1 cellular context compared by ENCODE assay signal in the genomic region with DNA sequence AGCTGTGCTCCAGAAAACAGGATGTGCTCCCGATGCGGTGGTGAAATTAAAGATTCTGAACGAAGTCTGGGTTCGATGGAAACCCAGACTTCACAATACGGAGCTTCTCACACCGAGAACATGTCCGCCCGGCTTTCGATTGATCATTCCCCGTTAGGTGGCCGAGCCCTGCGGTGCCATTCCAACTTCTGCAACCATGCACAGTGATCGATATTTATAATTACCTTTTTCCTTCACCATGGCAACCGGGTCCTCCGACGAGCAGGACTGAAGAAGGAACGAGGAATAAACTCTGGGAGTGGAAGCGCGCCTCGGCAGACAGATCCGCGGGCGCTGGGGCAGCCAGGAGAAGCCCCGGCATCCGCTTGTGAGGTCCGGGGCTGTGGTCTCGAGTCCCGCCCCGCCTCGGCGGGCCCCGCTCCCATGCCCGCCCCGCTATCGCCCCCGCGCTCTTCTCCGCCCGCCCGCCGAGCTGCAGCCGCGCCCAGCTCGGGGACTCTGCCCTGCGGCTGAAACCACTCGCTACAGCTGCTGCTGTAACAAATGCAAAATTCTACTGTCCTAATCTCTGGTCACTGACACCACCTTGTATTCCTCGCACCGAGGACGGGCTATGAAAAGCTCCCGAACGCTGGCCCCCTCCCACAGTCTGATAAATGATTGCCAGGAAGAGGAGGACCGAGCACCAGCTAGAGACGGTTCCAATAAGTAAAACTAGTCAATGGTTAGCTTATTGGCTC.
A peak's percentile ranks its signal among the peaks of the same experiment; 100 is the strongest.
TF ChIP-seq lines count a peak whose summit lies in the region.

No MANE protein-coding gene starts in this region.

TF ChIP-seq in HepG2, 621 proteins besides CTCF, POLR2A, EP300 and RAD21 (continued from another document and continues in another):
- TF ChIP-seq ZNF563 (CRISPR knock-in tag; IDR thresholded peaks at IDR 0.05): 0 out of 2 replicates have a peak, but pooled peaks have one; percentile 34
- no peak for TF ChIP-seq FOXM1 (CRISPR knock-in tag; IDR thresholded peaks at IDR 0.05)
- no peak for TF ChIP-seq KMT2B (CRISPR knock-in tag; IDR thresholded peaks at IDR 0.05)
- no peak for TF ChIP-seq TEAD2 (CRISPR knock-in tag; IDR thresholded peaks at IDR 0.05)
- no peak for TF ChIP-seq RARG (CRISPR knock-in tag; IDR thresholded peaks at IDR 0.05; ENCODE audit: low read depth)
- no peak for TF ChIP-seq ZNF235 (CRISPR knock-in tag; IDR thresholded peaks at IDR 0.05; ENCODE audit: borderline replicate concordance)
- no peak for TF ChIP-seq ZNF546 (CRISPR knock-in tag; conservative IDR thresholded peaks at IDR 0.05)
- no peak for TF ChIP-seq KAT7 (CRISPR knock-in tag; IDR thresholded peaks at IDR 0.05; ENCODE audit: borderline replicate concordance)
- no peak for TF ChIP-seq ZNF3 (CRISPR knock-in tag; IDR thresholded peaks at IDR 0.05)
- TF ChIP-seq CEBPG (CRISPR knock-in tag; IDR thresholded peaks at IDR 0.05): no peak
- TF ChIP-seq KAT8 (CRISPR knock-in tag; IDR thresholded peaks at IDR 0.05): no peak
- no peak for TF ChIP-seq SMYD3 (CRISPR knock-in tag; IDR thresholded peaks at IDR 0.05)
- TF ChIP-seq, protein P1, sequence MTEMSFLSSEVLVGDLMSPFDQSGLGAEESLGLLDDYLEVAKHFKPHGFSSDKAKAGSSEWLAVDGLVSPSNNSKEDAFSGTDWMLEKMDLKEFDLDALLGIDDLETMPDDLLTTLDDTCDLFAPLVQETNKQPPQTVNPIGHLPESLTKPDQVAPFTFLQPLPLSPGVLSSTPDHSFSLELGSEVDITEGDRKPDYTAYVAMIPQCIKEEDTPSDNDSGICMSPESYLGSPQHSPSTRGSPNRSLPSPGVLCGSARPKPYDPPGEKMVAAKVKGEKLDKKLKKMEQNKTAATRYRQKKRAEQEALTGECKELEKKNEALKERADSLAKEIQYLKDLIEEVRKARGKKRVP (CRISPR knock-in tag; IDR thresholded peaks at IDR 0.05): no peak
- TF ChIP-seq, protein P2, sequence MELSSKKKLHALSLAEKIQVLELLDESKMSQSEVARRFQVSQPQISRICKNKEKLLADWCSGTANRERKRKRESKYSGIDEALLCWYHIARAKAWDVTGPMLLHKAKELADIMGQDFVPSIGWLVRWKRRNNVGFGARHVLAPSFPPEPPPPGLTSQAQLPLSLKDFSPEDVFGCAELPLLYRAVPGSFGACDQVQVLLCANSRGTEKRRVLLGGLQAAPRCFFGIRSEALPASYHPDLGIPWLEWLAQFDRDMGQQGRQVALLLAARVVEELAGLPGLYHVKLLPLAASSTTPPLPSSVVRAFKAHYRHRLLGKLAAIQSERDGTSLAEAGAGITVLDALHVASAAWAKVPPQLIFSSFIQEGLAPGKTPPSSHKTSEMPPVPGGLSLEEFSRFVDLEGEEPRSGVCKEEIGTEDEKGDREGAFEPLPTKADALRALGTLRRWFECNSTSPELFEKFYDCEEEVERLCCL (CRISPR knock-in tag; IDR thresholded peaks at IDR 0.05; ENCODE audit: borderline replicate concordance): no peak
- TF ChIP-seq, protein P3, sequence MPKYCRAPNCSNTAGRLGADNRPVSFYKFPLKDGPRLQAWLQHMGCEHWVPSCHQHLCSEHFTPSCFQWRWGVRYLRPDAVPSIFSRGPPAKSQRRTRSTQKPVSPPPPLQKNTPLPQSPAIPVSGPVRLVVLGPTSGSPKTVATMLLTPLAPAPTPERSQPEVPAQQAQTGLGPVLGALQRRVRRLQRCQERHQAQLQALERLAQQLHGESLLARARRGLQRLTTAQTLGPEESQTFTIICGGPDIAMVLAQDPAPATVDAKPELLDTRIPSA (CRISPR knock-in tag; IDR thresholded peaks at IDR 0.05; ENCODE audit: borderline replicate concordance): no peak
- TF ChIP-seq MAZ (IDR thresholded peaks at IDR 0.05; ENCODE audit: borderline replicate concordance, low read depth, low read length): no peak
- TF ChIP-seq MAZ (CRISPR knock-in tag; IDR thresholded peaks at IDR 0.05; ENCODE audit: low read depth): peak; percentile 32; the same call in 1 of the 2 replicates
- no peak for TF ChIP-seq PHF20 (CRISPR knock-in tag; IDR thresholded peaks at IDR 0.05)
- TF ChIP-seq CEBPB (IDR thresholded peaks at IDR 0.05; ENCODE audit: borderline replicate concordance, low read depth, low read length): no peak
- TF ChIP-seq, protein P4, sequence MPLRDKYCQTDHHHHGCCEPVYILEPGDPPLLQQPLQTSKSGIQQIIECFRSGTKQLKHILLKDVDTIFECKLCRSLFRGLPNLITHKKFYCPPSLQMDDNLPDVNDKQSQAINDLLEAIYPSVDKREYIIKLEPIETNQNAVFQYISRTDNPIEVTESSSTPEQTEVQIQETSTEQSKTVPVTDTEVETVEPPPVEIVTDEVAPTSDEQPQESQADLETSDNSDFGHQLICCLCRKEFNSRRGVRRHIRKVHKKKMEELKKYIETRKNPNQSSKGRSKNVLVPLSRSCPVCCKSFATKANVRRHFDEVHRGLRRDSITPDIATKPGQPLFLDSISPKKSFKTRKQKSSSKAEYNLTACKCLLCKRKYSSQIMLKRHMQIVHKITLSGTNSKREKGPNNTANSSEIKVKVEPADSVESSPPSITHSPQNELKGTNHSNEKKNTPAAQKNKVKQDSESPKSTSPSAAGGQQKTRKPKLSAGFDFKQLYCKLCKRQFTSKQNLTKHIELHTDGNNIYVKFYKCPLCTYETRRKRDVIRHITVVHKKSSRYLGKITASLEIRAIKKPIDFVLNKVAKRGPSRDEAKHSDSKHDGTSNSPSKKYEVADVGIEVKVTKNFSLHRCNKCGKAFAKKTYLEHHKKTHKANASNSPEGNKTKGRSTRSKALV (CRISPR knock-in tag; IDR thresholded peaks at IDR 0.05): no peak
- no peak for TF ChIP-seq SMAD9 (CRISPR knock-in tag; IDR thresholded peaks at IDR 0.05)
- TF ChIP-seq ZNF790 (CRISPR knock-in tag; IDR thresholded peaks at IDR 0.05; ENCODE audit: borderline replicate concordance): no peak
- no peak for TF ChIP-seq NFIC (IDR thresholded peaks at IDR 0.05; ENCODE audit: low read length)
- TF ChIP-seq, protein P5, sequence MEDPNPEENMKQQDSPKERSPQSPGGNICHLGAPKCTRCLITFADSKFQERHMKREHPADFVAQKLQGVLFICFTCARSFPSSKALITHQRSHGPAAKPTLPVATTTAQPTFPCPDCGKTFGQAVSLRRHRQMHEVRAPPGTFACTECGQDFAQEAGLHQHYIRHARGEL (CRISPR knock-in tag; IDR thresholded peaks at IDR 0.05): no peak
- no peak for TF ChIP-seq ZNF10 (CRISPR knock-in tag; IDR thresholded peaks at IDR 0.05; ENCODE audit: borderline replicate concordance, low read depth)
- TF ChIP-seq CC2D1A (CRISPR knock-in tag; IDR thresholded peaks at IDR 0.05): no peak
- TF ChIP-seq ZNF12 (CRISPR knock-in tag; IDR thresholded peaks at IDR 0.05): peak; percentile 99
- TF ChIP-seq ZNF672 (CRISPR knock-in tag; IDR thresholded peaks at IDR 0.05): no peak
- no peak for TF ChIP-seq ZNF780A (CRISPR knock-in tag; IDR thresholded peaks at IDR 0.05)
- TF ChIP-seq ZNF83 (CRISPR knock-in tag; IDR thresholded peaks at IDR 0.05; ENCODE audit: borderline replicate concordance): no peak
- no peak for TF ChIP-seq GATAD2A (CRISPR knock-in tag; IDR thresholded peaks at IDR 0.05)
- TF ChIP-seq MEF2D (CRISPR knock-in tag; IDR thresholded peaks at IDR 0.05): no peak
- no peak for TF ChIP-seq ZNF761 (CRISPR knock-in tag; conservative IDR thresholded peaks at IDR 0.05)
- TF ChIP-seq, protein P6, sequence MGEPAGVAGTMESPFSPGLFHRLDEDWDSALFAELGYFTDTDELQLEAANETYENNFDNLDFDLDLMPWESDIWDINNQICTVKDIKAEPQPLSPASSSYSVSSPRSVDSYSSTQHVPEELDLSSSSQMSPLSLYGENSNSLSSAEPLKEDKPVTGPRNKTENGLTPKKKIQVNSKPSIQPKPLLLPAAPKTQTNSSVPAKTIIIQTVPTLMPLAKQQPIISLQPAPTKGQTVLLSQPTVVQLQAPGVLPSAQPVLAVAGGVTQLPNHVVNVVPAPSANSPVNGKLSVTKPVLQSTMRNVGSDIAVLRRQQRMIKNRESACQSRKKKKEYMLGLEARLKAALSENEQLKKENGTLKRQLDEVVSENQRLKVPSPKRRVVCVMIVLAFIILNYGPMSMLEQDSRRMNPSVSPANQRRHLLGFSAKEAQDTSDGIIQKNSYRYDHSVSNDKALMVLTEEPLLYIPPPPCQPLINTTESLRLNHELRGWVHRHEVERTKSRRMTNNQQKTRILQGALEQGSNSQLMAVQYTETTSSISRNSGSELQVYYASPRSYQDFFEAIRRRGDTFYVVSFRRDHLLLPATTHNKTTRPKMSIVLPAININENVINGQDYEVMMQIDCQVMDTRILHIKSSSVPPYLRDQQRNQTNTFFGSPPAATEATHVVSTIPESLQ (CRISPR knock-in tag; conservative IDR thresholded peaks at IDR 0.05): no peak
- TF ChIP-seq, protein P7, sequence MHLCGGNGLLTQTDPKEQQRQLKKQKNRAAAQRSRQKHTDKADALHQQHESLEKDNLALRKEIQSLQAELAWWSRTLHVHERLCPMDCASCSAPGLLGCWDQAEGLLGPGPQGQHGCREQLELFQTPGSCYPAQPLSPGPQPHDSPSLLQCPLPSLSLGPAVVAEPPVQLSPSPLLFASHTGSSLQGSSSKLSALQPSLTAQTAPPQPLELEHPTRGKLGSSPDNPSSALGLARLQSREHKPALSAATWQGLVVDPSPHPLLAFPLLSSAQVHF (CRISPR knock-in tag; IDR thresholded peaks at IDR 0.05): no peak
- TF ChIP-seq, protein P8, sequence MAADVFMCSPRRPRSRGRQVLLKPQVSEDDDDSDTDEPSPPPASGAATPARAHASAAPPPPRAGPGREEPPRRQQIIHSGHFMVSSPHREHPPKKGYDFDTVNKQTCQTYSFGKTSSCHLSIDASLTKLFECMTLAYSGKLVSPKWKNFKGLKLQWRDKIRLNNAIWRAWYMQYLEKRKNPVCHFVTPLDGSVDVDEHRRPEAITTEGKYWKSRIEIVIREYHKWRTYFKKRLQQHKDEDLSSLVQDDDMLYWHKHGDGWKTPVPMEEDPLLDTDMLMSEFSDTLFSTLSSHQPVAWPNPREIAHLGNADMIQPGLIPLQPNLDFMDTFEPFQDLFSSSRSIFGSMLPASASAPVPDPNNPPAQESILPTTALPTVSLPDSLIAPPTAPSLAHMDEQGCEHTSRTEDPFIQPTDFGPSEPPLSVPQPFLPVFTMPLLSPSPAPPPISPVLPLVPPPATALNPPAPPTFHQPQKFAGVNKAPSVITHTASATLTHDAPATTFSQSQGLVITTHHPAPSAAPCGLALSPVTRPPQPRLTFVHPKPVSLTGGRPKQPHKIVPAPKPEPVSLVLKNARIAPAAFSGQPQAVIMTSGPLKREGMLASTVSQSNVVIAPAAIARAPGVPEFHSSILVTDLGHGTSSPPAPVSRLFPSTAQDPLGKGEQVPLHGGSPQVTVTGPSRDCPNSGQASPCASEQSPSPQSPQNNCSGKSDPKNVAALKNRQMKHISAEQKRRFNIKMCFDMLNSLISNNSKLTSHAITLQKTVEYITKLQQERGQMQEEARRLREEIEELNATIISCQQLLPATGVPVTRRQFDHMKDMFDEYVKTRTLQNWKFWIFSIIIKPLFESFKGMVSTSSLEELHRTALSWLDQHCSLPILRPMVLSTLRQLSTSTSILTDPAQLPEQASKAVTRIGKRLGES (CRISPR knock-in tag; IDR thresholded peaks at IDR 0.05; ENCODE audit: borderline replicate concordance): no peak
- TF ChIP-seq ZNF224 (CRISPR knock-in tag; IDR thresholded peaks at IDR 0.05): no peak
- TF ChIP-seq ZNF569 (CRISPR knock-in tag; IDR thresholded peaks at IDR 0.05; ENCODE audit: borderline replicate concordance): no peak
- TF ChIP-seq ONECUT2 (CRISPR knock-in tag; IDR thresholded peaks at IDR 0.05): peak; percentile 76
- no peak for TF ChIP-seq ZSCAN20 (CRISPR knock-in tag; IDR thresholded peaks at IDR 0.05; ENCODE audit: borderline replicate concordance)
- TF ChIP-seq ZNF354B (CRISPR knock-in tag; IDR thresholded peaks at IDR 0.05): no peak
- TF ChIP-seq XRCC5 (optimal IDR thresholded peaks at IDR 0.05; ENCODE audit: low read length): peak; percentile 14
- TF ChIP-seq ZFX (CRISPR knock-in tag; IDR thresholded peaks at IDR 0.05; ENCODE audit: low read depth): peak; percentile 40; the same call in 1 of the 2 replicates
- TF ChIP-seq ZNF749 (CRISPR knock-in tag; IDR thresholded peaks at IDR 0.05; ENCODE audit: borderline replicate concordance): no peak
- no peak for TF ChIP-seq ZFP62 (CRISPR knock-in tag; IDR thresholded peaks at IDR 0.05)
- no peak for TF ChIP-seq EED (CRISPR knock-in tag; IDR thresholded peaks at IDR 0.05)
- TF ChIP-seq, protein P9, sequence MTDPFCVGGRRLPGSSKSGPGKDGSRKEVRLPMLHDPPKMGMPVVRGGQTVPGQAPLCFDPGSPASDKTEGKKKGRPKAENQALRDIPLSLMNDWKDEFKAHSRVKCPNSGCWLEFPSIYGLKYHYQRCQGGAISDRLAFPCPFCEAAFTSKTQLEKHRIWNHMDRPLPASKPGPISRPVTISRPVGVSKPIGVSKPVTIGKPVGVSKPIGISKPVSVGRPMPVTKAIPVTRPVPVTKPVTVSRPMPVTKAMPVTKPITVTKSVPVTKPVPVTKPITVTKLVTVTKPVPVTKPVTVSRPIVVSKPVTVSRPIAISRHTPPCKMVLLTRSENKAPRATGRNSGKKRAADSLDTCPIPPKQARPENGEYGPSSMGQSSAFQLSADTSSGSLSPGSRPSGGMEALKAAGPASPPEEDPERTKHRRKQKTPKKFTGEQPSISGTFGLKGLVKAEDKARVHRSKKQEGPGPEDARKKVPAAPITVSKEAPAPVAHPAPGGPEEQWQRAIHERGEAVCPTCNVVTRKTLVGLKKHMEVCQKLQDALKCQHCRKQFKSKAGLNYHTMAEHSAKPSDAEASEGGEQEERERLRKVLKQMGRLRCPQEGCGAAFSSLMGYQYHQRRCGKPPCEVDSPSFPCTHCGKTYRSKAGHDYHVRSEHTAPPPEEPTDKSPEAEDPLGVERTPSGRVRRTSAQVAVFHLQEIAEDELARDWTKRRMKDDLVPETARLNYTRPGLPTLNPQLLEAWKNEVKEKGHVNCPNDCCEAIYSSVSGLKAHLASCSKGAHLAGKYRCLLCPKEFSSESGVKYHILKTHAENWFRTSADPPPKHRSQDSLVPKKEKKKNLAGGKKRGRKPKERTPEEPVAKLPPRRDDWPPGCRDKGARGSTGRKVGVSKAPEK (CRISPR knock-in tag; IDR thresholded peaks at IDR 0.05; ENCODE audit: borderline replicate concordance): no peak
- no peak for TF ChIP-seq CCDC6 (CRISPR knock-in tag; IDR thresholded peaks at IDR 0.05)
- TF ChIP-seq ZNF607 (CRISPR knock-in tag; IDR thresholded peaks at IDR 0.05; ENCODE audit: borderline replicate concordance): no peak
- TF ChIP-seq MEIS1 (CRISPR knock-in tag; IDR thresholded peaks at IDR 0.05; ENCODE audit: borderline replicate concordance): no peak
- TF ChIP-seq, protein P10, sequence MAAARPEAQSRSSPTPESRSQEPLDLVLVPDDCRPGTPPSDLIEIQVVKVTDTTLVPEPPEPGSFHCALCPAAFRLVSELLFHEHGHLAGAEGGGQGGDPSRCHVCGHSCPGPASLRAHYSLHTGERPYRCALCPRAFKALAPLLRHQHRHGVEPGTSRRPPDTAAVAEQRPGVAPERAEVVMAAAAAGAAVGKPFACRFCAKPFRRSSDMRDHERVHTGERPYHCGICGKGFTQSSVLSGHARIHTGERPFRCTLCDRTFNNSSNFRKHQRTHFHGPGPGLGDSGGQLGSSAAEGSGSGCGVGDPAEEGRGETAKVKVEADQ (CRISPR knock-in tag; IDR thresholded peaks at IDR 0.05; ENCODE audit: borderline replicate concordance): no peak
- TF ChIP-seq ZNF660 (CRISPR knock-in tag; IDR thresholded peaks at IDR 0.05; ENCODE audit: borderline replicate concordance, low read depth): no peak
- no peak for TF ChIP-seq ASH2L (IDR thresholded peaks at IDR 0.05; ENCODE audit: insufficient read length, low read depth, low read length)
- TF ChIP-seq JUND (CRISPR knock-in tag; IDR thresholded peaks at IDR 0.05): no peak
- no peak for TF ChIP-seq ZFYVE20 (CRISPR knock-in tag; IDR thresholded peaks at IDR 0.05; ENCODE audit: borderline replicate concordance, low read depth)
- no peak for TF ChIP-seq SNAPC2 (CRISPR knock-in tag; IDR thresholded peaks at IDR 0.05)
- no peak for TF ChIP-seq ZNF530 (CRISPR knock-in tag; IDR thresholded peaks at IDR 0.05; ENCODE audit: low read depth)
- TF ChIP-seq FOXP1 (IDR thresholded peaks at IDR 0.05): no peak
- TF ChIP-seq FOXP1 (CRISPR knock-in tag; IDR thresholded peaks at IDR 0.05): no peak
